8 cellular contexts compared by ENCODE assay signal in the genomic region with DNA sequence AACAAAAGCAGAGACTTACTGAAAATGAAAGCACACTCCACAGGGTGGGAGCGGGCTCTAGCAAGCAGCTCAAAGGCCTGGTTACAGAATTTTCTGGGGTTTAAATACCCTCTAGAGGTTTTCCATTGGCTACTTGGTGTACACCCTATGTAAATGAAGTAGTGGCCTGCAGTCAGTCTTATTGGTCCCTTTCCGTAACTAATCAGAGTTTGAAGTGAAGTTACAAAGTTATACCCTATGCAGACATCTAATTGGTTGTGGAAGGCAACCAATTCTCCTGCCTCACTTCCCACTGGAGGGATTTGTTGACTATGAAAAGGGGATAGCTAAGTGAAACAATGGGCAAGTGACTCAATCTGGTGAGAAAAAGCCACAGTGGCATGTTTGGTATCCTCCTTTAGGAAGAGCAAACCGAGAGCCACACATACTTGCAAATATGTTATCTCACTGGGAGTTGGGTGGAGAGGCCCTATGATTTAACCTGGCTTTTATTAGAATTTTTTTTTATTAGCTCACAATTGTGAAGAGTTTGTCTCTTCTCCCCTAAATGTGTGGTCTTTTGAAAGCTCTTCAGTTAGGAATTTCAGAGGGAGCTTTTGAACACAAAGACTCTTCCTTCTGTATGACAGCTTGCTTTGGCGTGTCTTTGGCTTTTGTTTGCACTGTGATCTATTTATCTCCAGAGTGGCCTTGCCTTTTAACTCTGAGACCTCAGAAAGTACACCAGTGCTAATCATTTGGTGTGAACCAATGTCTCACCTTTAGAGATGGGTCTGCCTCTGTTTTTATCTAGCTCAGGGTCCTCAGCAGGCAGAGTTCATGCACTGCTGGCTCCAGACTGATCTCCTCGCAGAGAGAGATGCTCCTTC.
A peak's percentile ranks its signal among the peaks of the same experiment; 100 is the strongest.
DNase-seq lines count a peak whose midpoint lies in the region; ATAC-seq and TF ChIP-seq lines count a peak whose summit lies in the region.

No MANE protein-coding gene starts in this region.

- TF ChIP-seq CTCF in AG10803 (conservative IDR thresholded peaks at IDR 0.05; ENCODE audit: low read length): no peak
- no peak for TF ChIP-seq CTCF in dorsolateral prefrontal cortex (IDR thresholded peaks at IDR 0.05 in 54 of 56, conservative IDR thresholded peaks at IDR 0.05 in 2 of 56; ENCODE audit: low read depth in 1 of 56, partially characterized antibody in 56 of 56)
- TF ChIP-seq CTCF in neural cell (IDR thresholded peaks at IDR 0.05; ENCODE audit: poor library complexity, severe bottlenecking): no peak

- no peak overlapping the region for H3K9ac ChIP-seq in neural cell (ENCODE audit: low read length)

- H4K20me1 ChIP-seq in neural cell (ENCODE audit: insufficient read depth): peaks cover 64% of the 10 kb centered on the region

- TF ChIP-seq RAD21 in neural cell (conservative IDR thresholded peaks at IDR 0.05): no peak

- TF ChIP-seq EP300 in neural cell (conservative IDR thresholded peaks at IDR 0.05; ENCODE audit: poor library complexity, severe bottlenecking): no peak

- H3K27ac ChIP-seq in KOPT-K1 (ENCODE audit: low read depth, low read length, poor library complexity, severe bottlenecking): peak overlapping the region; percentile 18
- peak overlapping the region; percentile 49 to 93 (median 87) for H3K27ac ChIP-seq in dorsolateral prefrontal cortex
- H3K27ac ChIP-seq in neural cell (ENCODE audit: low read length): no peak overlapping the region

- peak overlapping the region; percentile 19 for H3K4me2 ChIP-seq in neural cell (ENCODE audit: low read length)

- no peaks in the 10 kb centered on the region for H3K9me2 ChIP-seq in neural cell (ENCODE audit: insufficient read depth, low read length)

- peak; percentile 96 for DNase-seq in AG10803 (ENCODE audit: low read depth)
- DNase-seq in dorsolateral prefrontal cortex: no peak
- DNase-seq in COR-L47 (lab: John Stamatoyannopoulos, UW): no peak
- no peak for DNase-seq in sciatic nerve (ENCODE audit: low spot score)

- H3K27me3 ChIP-seq in dorsolateral prefrontal cortex (no peaks in the 10 kb centered on the region), neural cell (ENCODE audit: insufficient read depth, low read depth, low read length) (no peaks in the 10 kb centered on the region)

- ATAC-seq in HG03354 (IDR thresholded peaks at IDR 0.05; ENCODE audit: poor library complexity, severe bottlenecking, unreplicated experiment): no peak
- ATAC-seq in GM19397 (IDR thresholded peaks at IDR 0.05; ENCODE audit: unreplicated experiment): no peak
- no peak for ATAC-seq in sciatic nerve

- intact Hi-C loops in dorsolateral prefrontal cortex (cut with DNase I) (no loop called here), sciatic nerve (cut with DNase I) (no loop called here)

- H2AFZ ChIP-seq in neural cell (ENCODE audit: low read depth, low read length): no peak overlapping the region

- peak overlapping the region; percentile 11 for H3K4me3 ChIP-seq in AG10803 (ENCODE audit: low read length)
- H3K4me3 ChIP-seq in dorsolateral prefrontal cortex: peak overlapping the region in 36 of 59 donors; percentile 2 to 48 (median 22)
- peak overlapping the region; percentile 26 for H3K4me3 ChIP-seq in neural cell (ENCODE audit: low read length)

- H3K79me2 ChIP-seq in neural cell (replicated peaks; ENCODE audit: insufficient read depth, low read length): peaks cover 98% of the 10 kb centered on the region

- no peaks in the 10 kb centered on the region for H3F3A ChIP-seq in neural cell (ENCODE audit: insufficient read depth, low read length, poor library complexity, severe bottlenecking)

- H3K36me3 ChIP-seq in KOPT-K1 (ENCODE audit: insufficient read depth, low read length): no peaks in the 10 kb centered on the region
- H3K36me3 ChIP-seq in neural cell (ENCODE audit: insufficient read depth, low read length): no peaks in the 10 kb centered on the region

- no peaks in the 10 kb centered on the region for H3K9me3 ChIP-seq in KOPT-K1 (ENCODE audit: insufficient read depth, low read length, poor library complexity, severe bottlenecking)
- H3K9me3 ChIP-seq in neural cell (ENCODE audit: low read length): no peaks in the 10 kb centered on the region

TF ChIP-seq in neural cell, 6 proteins besides CTCF, POLR2A, EP300 and RAD21:
- TF ChIP-seq MXI1 (conservative IDR thresholded peaks at IDR 0.05; ENCODE audit: poor library complexity, severe bottlenecking): no peak
- TF ChIP-seq EZH2 (IDR thresholded peaks at IDR 0.05; ENCODE audit: borderline replicate concordance, insufficient read depth, low read length, poor library complexity, severe bottlenecking): no peak
- TF ChIP-seq POLR2AphosphoS5 (IDR thresholded peaks at IDR 0.05): no peak
- TF ChIP-seq, protein P1, sequence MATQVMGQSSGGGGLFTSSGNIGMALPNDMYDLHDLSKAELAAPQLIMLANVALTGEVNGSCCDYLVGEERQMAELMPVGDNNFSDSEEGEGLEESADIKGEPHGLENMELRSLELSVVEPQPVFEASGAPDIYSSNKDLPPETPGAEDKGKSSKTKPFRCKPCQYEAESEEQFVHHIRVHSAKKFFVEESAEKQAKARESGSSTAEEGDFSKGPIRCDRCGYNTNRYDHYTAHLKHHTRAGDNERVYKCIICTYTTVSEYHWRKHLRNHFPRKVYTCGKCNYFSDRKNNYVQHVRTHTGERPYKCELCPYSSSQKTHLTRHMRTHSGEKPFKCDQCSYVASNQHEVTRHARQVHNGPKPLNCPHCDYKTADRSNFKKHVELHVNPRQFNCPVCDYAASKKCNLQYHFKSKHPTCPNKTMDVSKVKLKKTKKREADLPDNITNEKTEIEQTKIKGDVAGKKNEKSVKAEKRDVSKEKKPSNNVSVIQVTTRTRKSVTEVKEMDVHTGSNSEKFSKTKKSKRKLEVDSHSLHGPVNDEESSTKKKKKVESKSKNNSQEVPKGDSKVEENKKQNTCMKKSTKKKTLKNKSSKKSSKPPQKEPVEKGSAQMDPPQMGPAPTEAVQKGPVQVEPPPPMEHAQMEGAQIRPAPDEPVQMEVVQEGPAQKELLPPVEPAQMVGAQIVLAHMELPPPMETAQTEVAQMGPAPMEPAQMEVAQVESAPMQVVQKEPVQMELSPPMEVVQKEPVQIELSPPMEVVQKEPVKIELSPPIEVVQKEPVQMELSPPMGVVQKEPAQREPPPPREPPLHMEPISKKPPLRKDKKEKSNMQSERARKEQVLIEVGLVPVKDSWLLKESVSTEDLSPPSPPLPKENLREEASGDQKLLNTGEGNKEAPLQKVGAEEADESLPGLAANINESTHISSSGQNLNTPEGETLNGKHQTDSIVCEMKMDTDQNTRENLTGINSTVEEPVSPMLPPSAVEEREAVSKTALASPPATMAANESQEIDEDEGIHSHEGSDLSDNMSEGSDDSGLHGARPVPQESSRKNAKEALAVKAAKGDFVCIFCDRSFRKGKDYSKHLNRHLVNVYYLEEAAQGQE (IDR thresholded peaks at IDR 0.05; ENCODE audit: borderline replicate concordance): no peak
- no peak for TF ChIP-seq TAF1 (IDR thresholded peaks at IDR 0.05; ENCODE audit: low read depth)
- TF ChIP-seq SMC3 (conservative IDR thresholded peaks at IDR 0.05; ENCODE audit: poor library complexity): no peak
